In the genomic region with DNA sequence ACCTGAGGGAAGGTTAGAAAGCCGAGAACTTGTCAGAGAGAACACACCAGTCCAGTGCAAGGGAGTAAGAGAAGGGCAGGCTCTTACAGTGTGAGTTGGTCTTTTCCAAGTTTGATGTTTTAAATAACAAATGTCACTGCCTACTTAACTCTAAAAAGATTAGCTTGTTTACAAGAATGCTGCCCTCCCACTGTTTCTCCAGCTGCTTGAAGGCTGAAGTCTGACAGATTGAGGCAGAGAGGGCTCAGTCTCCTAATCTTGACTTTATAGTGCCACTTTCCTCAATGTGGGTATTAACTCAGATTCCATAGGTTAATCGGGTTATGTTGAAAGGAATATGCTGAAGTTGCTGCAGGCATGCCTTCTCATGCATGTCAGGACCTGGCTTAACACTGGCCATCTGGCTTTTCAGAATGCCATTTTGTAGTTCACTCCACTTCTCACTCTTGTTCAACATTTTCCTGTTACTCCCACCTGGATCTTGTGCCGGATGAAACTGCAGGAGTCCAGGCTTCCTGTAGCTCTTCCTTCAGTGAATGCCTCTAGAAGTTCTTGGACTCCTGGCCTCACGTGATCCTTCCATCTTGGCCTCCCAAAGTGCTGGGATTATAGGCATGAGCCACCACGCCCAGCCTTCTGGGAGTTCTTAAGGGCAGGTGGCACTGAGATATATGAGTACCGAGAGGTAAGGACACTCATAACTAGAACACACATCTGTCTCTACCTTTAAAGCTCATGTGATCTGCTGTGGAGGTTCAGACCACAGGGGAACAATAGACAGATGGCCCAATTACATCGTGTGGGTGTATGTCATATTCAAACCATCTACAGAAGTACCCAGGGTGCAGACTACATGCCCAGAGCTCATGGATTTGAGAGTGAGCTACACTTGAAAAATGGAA, we compare ENCODE assay signal across 9 cellular contexts.
A peak's percentile ranks its signal among the peaks of the same experiment; 100 is the strongest.
DNase-seq lines count a peak whose midpoint lies in the region; ATAC-seq and TF ChIP-seq lines count a peak whose summit lies in the region.
"Had no signal": no experiment of that assay in that cellular context is flagged by ENCODE, and none has a peak within 500 bp of the region (broad histone marks: within the 10 kb centered on the region; RNA-seq: fewer than 3 reads in every experiment).

No MANE protein-coding gene starts in this region.

- no peak overlapping the region for H3K4me3 ChIP-seq in ascending aorta

- TF ChIP-seq CTCF in mesothelial cell of epicardium (IDR thresholded peaks at IDR 0.05; ENCODE audit: unreplicated experiment) (no peak), ascending aorta (IDR thresholded peaks at IDR 0.05) (no peak)

- H3K9me3 ChIP-seq in ascending aorta: no peaks in the 10 kb centered on the region

- H3K27me3 Mint-ChIP-seq in activated T-cell treated with anti-CD3 and anti-CD28 coated beads, Interleukin-2, amount 50 U/mL, for 72 hours (ENCODE audit: low read depth): no peaks in the 10 kb centered on the region
- no peaks in the 10 kb centered on the region for H3K27me3 Mint-ChIP-seq in mesothelial cell of epicardium (ENCODE audit: low read depth)

- peak; percentile 82 to 86 for ATAC-seq in activated T-cell treated with anti-CD3 and anti-CD28 coated beads, Interleukin-2, amount 50 U/mL, for 72 hours (replicated peaks in 1 of 2)
- ATAC-seq in HG02610 (IDR thresholded peaks at IDR 0.05; ENCODE audit: unreplicated experiment): peak; percentile 84
- peak; percentile 59 for ATAC-seq in stimulated activated naive CD8-positive, alpha-beta T cell treated with anti-CD3 and anti-CD28 coated beads, Interleukin-15, Interleukin-2, amounts not matched to agents 100 U/mL and 50 U/mL, for 24 hours

- peak; percentile 37 to 58 for DNase-seq in activated T-cell treated with anti-CD3 and anti-CD28 coated beads, Interleukin-2, amount 50 U/mL, for 72 hours
- no peak for DNase-seq in activated T-cell treated with anti-CD3 and anti-CD28 coated beads, Interleukin-2, amount 50 U/mL, for 1 hour
- peak; percentile 20 for DNase-seq in NCI-H446 treated with DMSO at 0.1 percent for 48 hours (lab: John Stamatoyannopoulos, UW)
- DNase-seq in stimulated activated naive CD8-positive, alpha-beta T cell treated with anti-CD3 and anti-CD28 coated beads, Interleukin-15, Interleukin-2, amounts not matched to agents 100 U/mL and 50 U/mL, for 24 hours: no peak
- DNase-seq in mesothelial cell of epicardium (ENCODE audit: low spot score in 2 of 2, unreplicated experiment in 2 of 2): no peak
- DNase-seq in ascending aorta (ENCODE audit: low spot score in 2 of 2): no peak
- DNase-seq in anterior cingulate cortex (lab: John Stamatoyannopoulos, UW): no peak
- DNase-seq: COR-L47 had no signal

- H3K36me3 Mint-ChIP-seq in activated T-cell treated with anti-CD3 and anti-CD28 coated beads, Interleukin-2, amount 50 U/mL, for 72 hours (ENCODE audit: insufficient read depth in 2 of 2): peaks cover 7 to 13% of the 10 kb centered on the region in 2 donors
- peaks cover 4% of the 10 kb centered on the region for H3K36me3 Mint-ChIP-seq in mesothelial cell of epicardium

- H3K4me3 Mint-ChIP-seq in activated T-cell treated with anti-CD3 and anti-CD28 coated beads, Interleukin-2, amount 50 U/mL, for 72 hours: peak overlapping the region in 1 of 2 donors; percentile 60
- no peak overlapping the region for H3K4me3 Mint-ChIP-seq in mesothelial cell of epicardium

- H3K4me1 ChIP-seq in ascending aorta: peaks cover 0 to 7% of the 10 kb centered on the region in 2 donors

- H3K36me3 ChIP-seq in ascending aorta: peaks cover 0 to 4% of the 10 kb centered on the region in 2 donors

- H3K27ac Mint-ChIP-seq in activated T-cell treated with anti-CD3 and anti-CD28 coated beads, Interleukin-2, amount 50 U/mL, for 72 hours: no peak overlapping the region
- H3K27ac Mint-ChIP-seq in mesothelial cell of epicardium: no peak overlapping the region

- peaks cover 4 to 5% of the 10 kb centered on the region in 2 donors for H3K9me3 Mint-ChIP-seq in activated T-cell treated with anti-CD3 and anti-CD28 coated beads, Interleukin-2, amount 50 U/mL, for 72 hours
- H3K9me3 Mint-ChIP-seq in mesothelial cell of epicardium: peaks cover 10% of the 10 kb centered on the region

- H3K4me1 Mint-ChIP-seq in activated T-cell treated with anti-CD3 and anti-CD28 coated beads, Interleukin-2, amount 50 U/mL, for 72 hours (ENCODE audit: low read depth): peaks cover 73% of the 10 kb centered on the region
- peaks cover 14% of the 10 kb centered on the region for H3K4me1 Mint-ChIP-seq in mesothelial cell of epicardium

- H3K27ac ChIP-seq in ascending aorta: no peak overlapping the region

- intact Hi-C loops in ascending aorta (cut with DNase I): loop anchor here (5.0 kb wide), 1 partner anchor 802 kb away; no protein-coding TSS in a partner anchor

- no peaks in the 10 kb centered on the region for H3K27me3 ChIP-seq in ascending aorta

Comparison
In these comparisons a context has a peak if more than half of its experiments do, and no peak if none do; other contexts are left out.
1. DNase-seq: peak in activated T-cell treated with anti-CD3 and anti-CD28 coated beads, Interleukin-2, amount 50 U/mL, for 72 hours (2 of 2) and NCI-H446 treated with DMSO at 0.1 percent for 48 hours (single experiment); none in activated T-cell treated with anti-CD3 and anti-CD28 coated beads, Interleukin-2, amount 50 U/mL, for 1 hour (single experiment), stimulated activated naive CD8-positive, alpha-beta T cell treated with anti-CD3 and anti-CD28 coated beads, Interleukin-15, Interleukin-2, amounts not matched to agents 100 U/mL and 50 U/mL, for 24 hours (single experiment), mesothelial cell of epicardium (0 of 2), ascending aorta (0 of 2) and anterior cingulate cortex (0 of 58).
2. Peak in every context shown above with its lines, with median percentiles within 50 percentile points of each other: ATAC-seq.